Comparison of ENCODE assay signal across 18 cellular contexts in genomic region chr1:229093258-229093540, GRCh38.
DNase-seq lines count a peak whose midpoint lies in the region; ATAC-seq and TF ChIP-seq lines count a peak whose summit lies in the region.
"Had no signal": no experiment of that assay in that cellular context is flagged by ENCODE, and none has a peak within 500 bp of the region (broad histone marks: within the 10 kb centered on the region; RNA-seq: fewer than 3 reads in every experiment).

No MANE protein-coding gene starts in this region.

- peaks cover 7% of the 10 kb centered on the region for H3K4me1 Mint-ChIP-seq in activated CD8-positive, alpha-beta T cell treated with anti-CD3 and anti-CD28 coated beads for 36 hours (ENCODE audit: low read depth)

- BruUV-seq in PC-3 (replicated peaks; lab: Mats Ljungman, UMichigan), result no TSS peak

- no peak overlapping the region for H3K4me3 Mint-ChIP-seq in activated CD8-positive, alpha-beta T cell treated with anti-CD3 and anti-CD28 coated beads for 36 hours
- H3K4me3 Mint-ChIP-seq: nephron progenitor cell had no signal

- CTCF ChIA-PET in PC-3 (lab: Charles Lee), result interaction anchor here (0.6 kb wide), 1 partner anchor 61 kb away, joined by 3 read pairs; no protein-coding TSS in a partner anchor
- CTCF ChIA-PET in activated CD8-positive, alpha-beta T cell treated with anti-CD3 and anti-CD28 coated beads for 36 hours (lab: Charles Lee), result interaction anchor here (1.2 to 2.1 kb wide), 2 partner anchors 134 to 162 kb away, joined by 6 read pairs; no protein-coding TSS in a partner anchor

- ATAC-seq in PC-3 (no peak), GM21360 (IDR thresholded peaks at IDR 0.05; ENCODE audit: unreplicated experiment) (no peak), GM21529 (IDR thresholded peaks at IDR 0.05; ENCODE audit: unreplicated experiment) (no peak)
- ATAC-seq in activated CD8-positive, alpha-beta T cell treated with anti-CD3 and anti-CD28 coated beads for 36 hours, result no peak
- ATAC-seq: K562, left ventricle myocardium superior had no signal

- WGBS in hepatocyte (ENCODE audit: low lambda C conversion rate, missing lambda C conversion rate), result 53% methylated on average over 2 of the region's 2 CpGs

- no peaks in the 10 kb centered on the region for H3K36me3 Mint-ChIP-seq in activated CD8-positive, alpha-beta T cell treated with anti-CD3 and anti-CD28 coated beads for 36 hours (ENCODE audit: low read depth)

- no peak overlapping the region for H3K9ac ChIP-seq in PC-3 (ENCODE audit: low read length)

- H4K20me1 ChIP-seq in PC-3 (ENCODE audit: low read length) (no peaks in the 10 kb centered on the region), hepatocyte (ENCODE audit: insufficient read depth, poor library complexity, severe bottlenecking) (no peaks in the 10 kb centered on the region)

- H3K27ac Mint-ChIP-seq in activated CD8-positive, alpha-beta T cell treated with anti-CD3 and anti-CD28 coated beads for 36 hours, result no peak overlapping the region

- H3K4me1 ChIP-seq in PC-3 (ENCODE audit: insufficient read depth, low read length), result peaks cover 21% of the 10 kb centered on the region
- peaks cover 20% of the 10 kb centered on the region for H3K4me1 ChIP-seq in hepatocyte (ENCODE audit: insufficient read depth)
- H3K4me1 ChIP-seq: adrenal gland had no signal

- H3K4me3 ChIP-seq in PC-3 (ENCODE audit: low read length) (peak overlapping the region; percentile 22; the same call in 1 of the 2 replicates), hepatocyte (no peak overlapping the region)
- H3K4me3 ChIP-seq: adrenal gland, colonic mucosa, esophagus muscularis mucosa, K562, right lobe of liver had no signal

- H3K4me2 ChIP-seq in PC-3 (ENCODE audit: low read length), result peak overlapping the region; percentile 70
- H3K4me2 ChIP-seq in hepatocyte, result peak overlapping the region; percentile 23

- no peaks in the 10 kb centered on the region for H3K79me2 ChIP-seq in PC-3 (ENCODE audit: low read length)
- no peaks in the 10 kb centered on the region for H3K79me2 ChIP-seq in hepatocyte

- H3K9me2 ChIP-seq in PC-3 (replicated peaks; ENCODE audit: low read length) (no peaks in the 10 kb centered on the region), hepatocyte (replicated peaks; ENCODE audit: insufficient read depth) (no peaks in the 10 kb centered on the region)

- POLR2A ChIA-PET in PC-3 (lab: Charles Lee; ENCODE audit: unreplicated experiment), result no interaction called here
- POLR2A ChIA-PET in activated CD8-positive, alpha-beta T cell treated with anti-CD3 and anti-CD28 coated beads for 36 hours (lab: Charles Lee), result interaction anchor here (0.8 kb wide), 1 partner anchor 10 kb away, joined by 3 read pairs; no protein-coding TSS in a partner anchor

- H3K27ac ChIP-seq in 22Rv1, result peak overlapping the region; percentile 35
- no peak overlapping the region for H3K27ac ChIP-seq in PC-3 (ENCODE audit: low read length)
- peak overlapping the region; percentile 73 for H3K27ac ChIP-seq in hepatocyte
- H3K27ac ChIP-seq: adrenal gland, colonic mucosa, esophagus muscularis mucosa, right lobe of liver had no signal

- intact Hi-C loops in PC-3 (cut with micrococcal nuclease), result no loop called here
- intact Hi-C loops in activated CD8-positive, alpha-beta T cell treated with anti-CD3 and anti-CD28 coated beads for 36 hours (cut with micrococcal nuclease), result no loop called here

- H3F3A ChIP-seq in PC-3 (ENCODE audit: low read length, unreplicated experiment), result no peaks in the 10 kb centered on the region

- no peak overlapping the region for H2AFZ ChIP-seq in PC-3 (ENCODE audit: low read length)
- H2AFZ ChIP-seq in hepatocyte, result no peak overlapping the region

- TF ChIP-seq CTCF in 22Rv1 (IDR thresholded peaks at IDR 0.05), result no peak
- TF ChIP-seq CTCF in PC-3 (conservative IDR thresholded peaks at IDR 0.05; ENCODE audit: low read depth, low read length), result no peak
- no peak for TF ChIP-seq CTCF in hepatocyte (IDR thresholded peaks at IDR 0.05; ENCODE audit: poor library complexity)
- no peak for TF ChIP-seq CTCF in activated CD8-positive, alpha-beta T cell treated with anti-CD3 and anti-CD28 coated beads for 36 hours (IDR thresholded peaks at IDR 0.05)

- peaks cover 23% of the 10 kb centered on the region for H3K27me3 ChIP-seq in PC-3 (ENCODE audit: low read length)
- H3K27me3 ChIP-seq in hepatocyte, result no peaks in the 10 kb centered on the region
- H3K27me3 ChIP-seq: adrenal gland, colonic mucosa, esophagus muscularis mucosa, right lobe of liver had no signal

- H3K9me3 ChIP-seq in PC-3 (ENCODE audit: low read length), result no peaks in the 10 kb centered on the region
- H3K9me3 ChIP-seq in hepatocyte (ENCODE audit: low read depth), result no peaks in the 10 kb centered on the region
- H3K9me3 ChIP-seq: adrenal gland, colonic mucosa, esophagus muscularis mucosa, right lobe of liver had no signal

- DNase-seq in PC-3 (no peak), hepatocyte (ENCODE audit: low spot score) (no peak), pons (ENCODE audit: low spot score) (peak; percentile 61), amniotic stem cell (lab: John Stamatoyannopoulos, UW) (no peak)
- DNase-seq in activated CD8-positive, alpha-beta T cell treated with anti-CD3 and anti-CD28 coated beads for 36 hours, result no peak
- DNase-seq: activated CD4-positive, alpha-beta T cell treated with anti-CD3 and anti-CD28 coated beads, Interleukin-2, amount 50 U/mL, for 48 hours; adrenal gland; left ventricle myocardium superior; NCI-H2227 treated with DMSO at 0.1 percent for 48 hours; nephron progenitor cell; stimulated activated CD4-positive, alpha-beta T cell treated with anti-CD3 and anti-CD28 coated beads, Interleukin-4, amount 100 ng/mL, for 4 hours had no signal

- H3K9me3 Mint-ChIP-seq in activated CD8-positive, alpha-beta T cell treated with anti-CD3 and anti-CD28 coated beads for 36 hours, result no peaks in the 10 kb centered on the region

- H3K36me3 ChIP-seq in PC-3 (ENCODE audit: low read depth, low read length), result no peaks in the 10 kb centered on the region
- H3K36me3 ChIP-seq in hepatocyte (replicated peaks; ENCODE audit: insufficient read depth, low read depth), result no peaks in the 10 kb centered on the region
- H3K36me3 ChIP-seq: adrenal gland, colonic mucosa, esophagus muscularis mucosa, right lobe of liver had no signal

- no peaks in the 10 kb centered on the region for H3K27me3 Mint-ChIP-seq in activated CD8-positive, alpha-beta T cell treated with anti-CD3 and anti-CD28 coated beads for 36 hours
